27 cellular contexts compared by ENCODE assay signal in the genomic region with DNA sequence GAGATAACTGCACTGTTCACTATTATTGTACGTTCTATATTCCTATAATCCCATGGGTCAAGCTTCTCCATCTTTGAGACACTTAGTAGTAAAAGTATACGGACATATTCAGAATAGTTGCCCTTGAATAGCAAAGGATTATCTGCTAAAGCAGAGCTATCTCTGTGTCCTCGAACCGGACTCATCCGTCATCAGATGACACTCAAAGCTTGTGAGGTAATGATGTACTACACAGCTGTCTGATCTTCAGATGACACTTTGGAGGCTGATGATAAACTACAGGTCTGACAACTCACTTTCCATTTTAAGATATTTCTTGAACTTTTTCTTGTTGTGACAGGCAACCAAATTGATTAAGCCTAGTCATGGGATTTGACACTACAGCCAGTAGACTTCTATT.
DNase-seq lines count a peak whose midpoint lies in the region; ATAC-seq and TF ChIP-seq lines count a peak whose summit lies in the region.
"Had no signal": no experiment of that assay in that cellular context is flagged by ENCODE, and none has a peak within 500 bp of the region (broad histone marks: within the 10 kb centered on the region; RNA-seq: fewer than 3 reads in every experiment).

No MANE protein-coding gene starts in this region.

- H3K36me3 ChIP-seq in WERI-Rb-1 (no peaks in the 10 kb centered on the region), heart left ventricle (peaks cover 0 to 15% (median 4%) of the 10 kb centered on the region in 9 donors)
- H3K36me3 ChIP-seq: BE2C, SJSA1 had no signal

- no peak overlapping the region for H3K27ac ChIP-seq in WERI-Rb-1
- peak overlapping the region in 7 of 12 donors; percentile 11 to 44 (median 28) for H3K27ac ChIP-seq in heart left ventricle
- H3K27ac ChIP-seq: 22Rv1, SJSA1 had no signal

- TF ChIP-seq CTCF in WERI-Rb-1 (IDR thresholded peaks at IDR 0.05; ENCODE audit: low read depth, low read length) (no peak), heart left ventricle (IDR thresholded peaks at IDR 0.05) (no peak)

- intact Hi-C loops in heart left ventricle (cut with DNase I), result loop anchor here in 1 of 10 donors (10.0 kb wide), 1 partner anchor 200 kb away; no protein-coding TSS in a partner anchor

- H3K27me3 ChIP-seq in WERI-Rb-1 (ENCODE audit: insufficient read depth, low read depth, severe bottlenecking) (no peaks in the 10 kb centered on the region), heart left ventricle (no peaks in the 10 kb centered on the region)
- H3K27me3 ChIP-seq: BE2C, SJSA1 had no signal

- no peak overlapping the region for H3K4me3 ChIP-seq in WERI-Rb-1 (ENCODE audit: low read depth, low read length)
- H3K4me3 ChIP-seq in heart left ventricle, result no peak overlapping the region
- H3K4me3 ChIP-seq: GM23338, SJSA1 had no signal

- peak; percentile 3 for DNase-seq in NCI-H345 (lab: John Stamatoyannopoulos, UW)
- DNase-seq in NCI-H345 treated with DMSO at 0.1 percent for 48 hours (lab: John Stamatoyannopoulos, UW; ENCODE audit: unreplicated experiment), result no peak
- DNase-seq in WERI-Rb-1, result peak; percentile 54
- DNase-seq in heart left ventricle, result no peak
- DNase-seq in myocyte (ENCODE audit: low read depth), result peak; percentile 24
- DNase-seq in C1 segment of cervical spinal cord (lab: John Stamatoyannopoulos, UW), result no peak
- DNase-seq in NCI-H526 treated with DMSO at 0.1 percent for 48 hours (lab: John Stamatoyannopoulos, UW), result no peak
- DNase-seq: ACHN, BE2C, Calu3, DMS153, DND-41, HCEC 1CT, Karpas-422, NCI-H1092, NCI-H1417 treated with DMSO at 0.1 percent for 48 hours, NCI-H1694 treated with DMSO at 0.1 percent for 48 hours, NCI-H2081, NCI-H2171 treated with DMSO at 0.1 percent for 48 hours, NCI-H446 treated with DMSO at 0.1 percent for 48 hours, NCI-H526, PC-3, T-cell had no signal

- H3K9me3 ChIP-seq in WERI-Rb-1 (ENCODE audit: severe bottlenecking), result no peaks in the 10 kb centered on the region
- H3K9me3 ChIP-seq in heart left ventricle, result peaks cover 0 to 5% (median 0%) of the 10 kb centered on the region in 12 donors
- H3K9me3 ChIP-seq: BE2C, SJSA1 had no signal

- H3K4me1 ChIP-seq in heart left ventricle, result peaks cover 0 to 4% (median 0%) of the 10 kb centered on the region in 12 donors
- H3K4me1 ChIP-seq: BE2C, SJSA1 had no signal

- ATAC-seq in heart left ventricle (peak in 3 of 4 donors; percentile 36 to 70 (median 54)), HG02885 (IDR thresholded peaks at IDR 0.05; ENCODE audit: poor library complexity, unreplicated experiment) (no peak)
- ATAC-seq: GM23338, PC-3, T-cell had no signal

- TF ChIP-seq POLR2A in heart left ventricle (IDR thresholded peaks at IDR 0.05), result no peak

- 42 to 50% (median 49%) methylated on average over 5 of the region's 5 CpGs for WGBS in heart left ventricle, 4 donors

Comparison
In these comparisons a context has a peak if more than half of its experiments do, and no peak if none do; other contexts are left out.
1. DNase-seq: peak in NCI-H345 (single experiment), WERI-Rb-1 (single experiment) and myocyte (single experiment); none in NCI-H345 treated with DMSO at 0.1 percent for 48 hours (single experiment), heart left ventricle (0 of 5), C1 segment of cervical spinal cord (0 of 14) and NCI-H526 treated with DMSO at 0.1 percent for 48 hours (single experiment).